Comparison of ENCODE assay signal across 8 cellular contexts in the genomic region with DNA sequence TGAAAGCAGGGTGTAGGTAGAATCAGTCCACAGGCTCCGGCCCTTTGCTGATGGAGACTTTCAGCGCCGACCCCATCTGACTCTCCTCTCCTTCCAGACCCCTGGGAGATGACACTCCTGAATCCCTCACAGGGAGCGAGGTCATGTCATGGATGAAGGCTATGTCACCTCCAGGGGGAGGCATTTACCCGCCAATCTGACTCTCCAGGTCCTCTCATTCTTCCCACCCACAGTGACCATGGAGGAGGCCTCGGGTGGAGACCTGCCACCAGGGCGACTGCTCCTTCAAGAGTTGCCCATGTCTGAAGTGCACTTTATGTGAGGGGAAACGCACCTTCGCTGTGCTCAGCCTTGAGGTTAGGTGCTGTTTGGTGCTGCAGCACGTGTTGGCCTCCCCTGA.
DNase-seq lines count a peak whose midpoint lies in the region; ATAC-seq, FAIRE-seq and TF ChIP-seq lines count a peak whose summit lies in the region.

No MANE protein-coding gene starts in this region.

- in situ Hi-C loops in HepG2 (cut with HindIII; ENCODE audit: extremely low pct_ligation_motif_present, low pct_unique_long_range_greater_than_20kb), result loop anchor here (5.0 to 25.0 kb wide), 3 partner anchors 48 to 652 kb away; no protein-coding TSS in a partner anchor

- H3K36me3 ChIP-seq in CD4-positive, CD25-positive, alpha-beta regulatory T cell (ENCODE audit: control insufficient read depth, insufficient read depth, low read length), result no peaks in the 10 kb centered on the region
- no peaks in the 10 kb centered on the region for H3K36me3 ChIP-seq in HepG2 (replicated peaks in 1 of 2; ENCODE audit: control insufficient read depth in 1 of 2, insufficient read depth in 2 of 2, low read length in 2 of 2)
- no peaks in the 10 kb centered on the region for H3K36me3 ChIP-seq in aorta (ENCODE audit: control insufficient read depth in 1 of 2, insufficient read depth in 2 of 2, low read length in 1 of 2)

- no peaks in the 10 kb centered on the region for H3K9me3 ChIP-seq in CD4-positive, CD25-positive, alpha-beta regulatory T cell (ENCODE audit: control insufficient read depth in 2 of 2, low read length in 2 of 2)
- H3K9me3 ChIP-seq in H9 (ENCODE audit: control insufficient read depth, low read depth, low read length) (no peaks in the 10 kb centered on the region), HepG2 (ENCODE audit: low read length) (no peaks in the 10 kb centered on the region), aorta (ENCODE audit: control insufficient read depth, low read length) (no peaks in the 10 kb centered on the region)

- H3K36me3 Mint-ChIP-seq in CD4-positive, CD25-positive, alpha-beta regulatory T cell, result no peaks in the 10 kb centered on the region
- H3K36me3 Mint-ChIP-seq in H9 (ENCODE audit: insufficient read depth in 1 of 3, low read depth in 3 of 3), result no peaks in the 10 kb centered on the region

- H3K79me2 ChIP-seq in H9 (ENCODE audit: insufficient read depth, low read length) (no peaks in the 10 kb centered on the region), HepG2 (ENCODE audit: insufficient read depth, low read length) (no peaks in the 10 kb centered on the region)

- no peak overlapping the region for H4K91ac ChIP-seq in H9 (ENCODE audit: insufficient read length, low read depth, low read length)

- H4K8ac ChIP-seq in H9 (replicated peaks; ENCODE audit: insufficient read length, low read depth, low read length), result no peak overlapping the region

- WGBS in H9 (ENCODE audit: extremely low coverage, insufficient read length, low lambda C conversion rate), result no CpG with 5 or more reads among the region's 10 CpGs
- WGBS in HepG2 (ENCODE audit: low lambda C conversion rate), result 14% methylated on average over 1 of the region's 10 CpGs
- whole genome bisulfite sequencing in aorta, 2 donors, result 93 to 96% methylated on average over 10 of the region's 10 CpGs

- no TSS peak for BruUV-seq in HepG2 (replicated peaks; lab: Mats Ljungman, UMichigan)

- H3K79me1 ChIP-seq in H9 (ENCODE audit: insufficient read depth, low read depth, low read length, poor library complexity, severe bottlenecking), result no peaks in the 10 kb centered on the region

- peak; percentile 68 for TF ChIP-seq CTCF in H9 (conservative IDR thresholded peaks at IDR 0.05)
- TF ChIP-seq CTCF in HepG2 (CRISPR knock-in tag; IDR thresholded peaks at IDR 0.05), result peak; percentile 76
- TF ChIP-seq CTCF in foreskin fibroblast (IDR thresholded peaks at IDR 0.05; ENCODE audit: low read depth, low read length), result no peak

- no peak overlapping the region for H2BK20ac ChIP-seq in H9 (ENCODE audit: low read depth, low read length, poor library complexity, severe bottlenecking)

- CTCF ChIA-PET in HepG2 (lab: Yijun Ruan, JAX; ENCODE audit: low intra/inter-chr PET ratio, low total read pairs), result interaction anchor here (0.7 to 3.0 kb wide), 4 partner anchors 10 to 51 kb away, joined by 3 to 18 read pairs (median 6); no protein-coding TSS in a partner anchor

- H3K4me2 ChIP-seq in H9 (ENCODE audit: insufficient read depth, insufficient read length, low read length) (no peak overlapping the region), HepG2 (ENCODE audit: low read depth, low read length) (no peak overlapping the region)

- TF ChIP-seq POLR2A in HepG2 (IDR thresholded peaks at IDR 0.05; ENCODE audit: insufficient read depth in 1 of 2, low read depth in 2 of 2, low read length in 2 of 2), result no peak

- no peak for ATAC-seq in CD4-positive, CD25-positive, alpha-beta regulatory T cell (ENCODE audit: low read depth in 2 of 2)
- ATAC-seq in HepG2 (peak; percentile 79), HG02763 (IDR thresholded peaks at IDR 0.05; ENCODE audit: unreplicated experiment) (no peak), aorta (ENCODE audit: low FRiP score) (no peak)

- DNase-seq in CD4-positive, CD25-positive, alpha-beta regulatory T cell, result peak in 1 of 3 donors; percentile 34
- DNase-seq in H9 (peak; percentile 63), HepG2 (ENCODE audit: low spot score) (peak; percentile 35), cortex of kidney (lab: John Stamatoyannopoulos, UW) (no peak), foreskin fibroblast (no peak), aorta (no peak)
- DNase-seq in activated CD4-positive, alpha-beta T cell treated with anti-CD3 and anti-CD28 coated beads, Interleukin-2, amount 50 U/mL, for 48 hours, result peak; percentile 59 to 70

- peaks cover 4% of the 10 kb centered on the region for H3K23me2 ChIP-seq in H9 (ENCODE audit: insufficient read length, low read depth, low read length, poor library complexity, severe bottlenecking)

- H2AK5ac ChIP-seq in H9 (ENCODE audit: insufficient read length, low read length), result no peak overlapping the region

- H2BK120ac ChIP-seq in H9 (ENCODE audit: low read depth, low read length, poor library complexity, severe bottlenecking), result no peak overlapping the region

- peak overlapping the region; percentile 32 to 88 (median 71) for H3K27ac Mint-ChIP-seq in CD4-positive, CD25-positive, alpha-beta regulatory T cell
- no peak overlapping the region for H3K27ac Mint-ChIP-seq in H9

- no peak overlapping the region for H3T11ph ChIP-seq in H9 (ENCODE audit: low read length)

- no peak overlapping the region for H3K23ac ChIP-seq in H9 (ENCODE audit: insufficient read length, low read depth, low read length)

- H3K18ac ChIP-seq in H9 (ENCODE audit: insufficient read length, low read depth, low read length), result no peak overlapping the region

- H3K9me3 Mint-ChIP-seq in CD4-positive, CD25-positive, alpha-beta regulatory T cell, result no peaks in the 10 kb centered on the region
- H3K9me3 Mint-ChIP-seq in H9, result no peaks in the 10 kb centered on the region

- peak overlapping the region; percentile 2 to 48 (median 36) for H3K4me3 Mint-ChIP-seq in CD4-positive, CD25-positive, alpha-beta regulatory T cell
- H3K4me3 Mint-ChIP-seq in H9, result no peak overlapping the region

- no peaks in the 10 kb centered on the region for H3K27me3 ChIP-seq in CD4-positive, CD25-positive, alpha-beta regulatory T cell (ENCODE audit: control insufficient read depth, insufficient read depth, low read length)
- no peaks in the 10 kb centered on the region; the same call in 1 of the 2 replicates for H3K27me3 ChIP-seq in H9 (ENCODE audit: insufficient read depth, low read length)
- H3K27me3 ChIP-seq in HepG2 (ENCODE audit: control insufficient read depth in 1 of 2, insufficient read depth in 2 of 2, low read length in 2 of 2), result peaks cover 0 to 7% of the 10 kb centered on the region in 2 experiments; a peak in 2 of 5 replicates
- no peaks in the 10 kb centered on the region for H3K27me3 ChIP-seq in aorta (ENCODE audit: control insufficient read depth in 1 of 2, insufficient read depth in 2 of 2, low read length in 1 of 2)

- H4K5ac ChIP-seq in H9 (ENCODE audit: insufficient read length, low read depth, low read length), result no peak overlapping the region

- H3K4me1 ChIP-seq in CD4-positive, CD25-positive, alpha-beta regulatory T cell (ENCODE audit: control insufficient read depth, insufficient read depth, low read length, poor library complexity, severe bottlenecking), result peaks cover 40% of the 10 kb centered on the region
- H3K4me1 ChIP-seq in H9 (ENCODE audit: insufficient read depth, low read length) (no peaks in the 10 kb centered on the region), HepG2 (ENCODE audit: insufficient read depth, low read length) (peaks cover 12% of the 10 kb centered on the region), aorta (ENCODE audit: control insufficient read depth in 1 of 2, insufficient read depth in 2 of 2, low read length in 2 of 2) (no peaks in the 10 kb centered on the region)

- H3K9ac ChIP-seq in H9 (ENCODE audit: extremely low read depth, insufficient read length, low read length) (no peak overlapping the region), HepG2 (ENCODE audit: insufficient read depth, low read depth, low read length) (no peak overlapping the region)

- no peak overlapping the region for H3K4me3 ChIP-seq in CD4-positive, CD25-positive, alpha-beta regulatory T cell (ENCODE audit: low read depth, low read length)
- H3K4me3 ChIP-seq in HepG2 (replicated peaks in 1 of 3; ENCODE audit: insufficient read depth in 1 of 3, low read depth in 2 of 3, low read length in 3 of 3) (no peak overlapping the region), foreskin fibroblast (ENCODE audit: low read depth in 1 of 2, low read length in 2 of 2) (no peak overlapping the region), aorta (ENCODE audit: low read length in 2 of 2) (no peak overlapping the region)

- H3K14ac ChIP-seq in H9 (ENCODE audit: insufficient read depth, low read length), result no peak overlapping the region

- H3K27me3 Mint-ChIP-seq in CD4-positive, CD25-positive, alpha-beta regulatory T cell, result peaks cover 4% of the 10 kb centered on the region
- H3K27me3 Mint-ChIP-seq in H9 (ENCODE audit: low read depth), result peaks cover 43% of the 10 kb centered on the region

- no peak overlapping the region for H3K56ac ChIP-seq in H9 (ENCODE audit: insufficient read length, low read depth, low read length)

- no peak overlapping the region for H2BK5ac ChIP-seq in H9 (ENCODE audit: insufficient read length, low read length)

- POLR2A ChIA-PET in HepG2 (lab: Yijun Ruan, JAX), result no interaction called here

- H4K20me1 ChIP-seq in H9 (ENCODE audit: control insufficient read depth, insufficient read depth, insufficient read length) (no peaks in the 10 kb centered on the region), HepG2 (ENCODE audit: insufficient read depth, low read length) (no peaks in the 10 kb centered on the region)

- no peak overlapping the region for H2BK15ac ChIP-seq in H9 (ENCODE audit: low read depth, low read length)

- intact Hi-C loops in HepG2 (cut with micrococcal nuclease; ENCODE audit: unreplicated experiment), result loop anchor here (1.0 to 10.0 kb wide), 2 partner anchors 51 to 115 kb away; a partner anchor contains a TSS
- intact Hi-C loops in aorta (cut with DNase I), result loop anchor here in 1 of 2 donors (5.0 to 10.0 kb wide), 3 partner anchors 48 to 237 kb away; a partner anchor contains a TSS

- peaks cover 9 to 77% (median 28%) of the 10 kb centered on the region in 4 donors for H3K4me1 Mint-ChIP-seq in CD4-positive, CD25-positive, alpha-beta regulatory T cell
- peaks cover 21 to 22% of the 10 kb centered on the region in 2 experiments for H3K4me1 Mint-ChIP-seq in H9

- H2AFZ ChIP-seq in H9 (ENCODE audit: low read length) (no peak overlapping the region), HepG2 (ENCODE audit: low read length) (no peak overlapping the region)

- no peak overlapping the region for H3K27ac ChIP-seq in CD4-positive, CD25-positive, alpha-beta regulatory T cell (ENCODE audit: insufficient read depth, low read length, poor library complexity, severe bottlenecking)
- H3K27ac ChIP-seq in H9 (ENCODE audit: insufficient read length, low read depth, low read length) (no peak overlapping the region), HepG2 (ENCODE audit: extremely low read length, insufficient read depth, low read length) (no peak overlapping the region), aorta (ENCODE audit: low read depth in 1 of 2, low read length in 2 of 2) (no peak overlapping the region)

- H3K4ac ChIP-seq in H9 (ENCODE audit: low read depth, low read length), result no peak overlapping the region

- TF ChIP-seq RAD21 in HepG2 (CRISPR knock-in tag; IDR thresholded peaks at IDR 0.05), result peak; percentile 65; the same call in 1 of the 2 replicates

- peak; percentile 56 for FAIRE-seq in HepG2 (lab: Jason Lieb, UNC)

- no peak for TF ChIP-seq EP300 in HepG2 (IDR thresholded peaks at IDR 0.05; ENCODE audit: low read depth in 2 of 2, low read length in 2 of 2)
- no peak for TF ChIP-seq EP300 in HepG2 (CRISPR knock-in tag; IDR thresholded peaks at IDR 0.05; ENCODE audit: borderline replicate concordance)

- H2BK12ac ChIP-seq in H9 (ENCODE audit: insufficient read length, low read depth, low read length), result no peak overlapping the region

Comparison
In these comparisons a context has a peak if more than half of its experiments do, and no peak if none do; other contexts are left out.
1. DNase-seq: peak in H9 (single experiment), activated CD4-positive, alpha-beta T cell treated with anti-CD3 and anti-CD28 coated beads, Interleukin-2, amount 50 U/mL, for 48 hours (2 of 2) and HepG2 (single experiment); none in cortex of kidney (single experiment), foreskin fibroblast (0 of 2) and aorta (0 of 2).
2. H3K27ac Mint-ChIP-seq: peak in CD4-positive, CD25-positive, alpha-beta regulatory T cell (3 of 3); none in H9 (0 of 3).
3. H3K4me3 Mint-ChIP-seq: peak in CD4-positive, CD25-positive, alpha-beta regulatory T cell (4 of 4); none in H9 (0 of 2).